In genomic region chr6:23245559-23245958, GRCh38 we compare ENCODE assay signal across 20 cellular contexts.
"Had no signal": no experiment of that assay in that cellular context is flagged by ENCODE, and none has a peak within 500 bp of the region (broad histone marks: within the 10 kb centered on the region; RNA-seq: fewer than 3 reads in every experiment).

No MANE protein-coding gene starts in this region.

- H3K4me3 Mint-ChIP-seq: activated naive CD8-positive, alpha-beta T cell; activated T-cell treated with anti-CD3 and anti-CD28 coated beads, Interleukin-2, amount 50 U/mL, for 24 hours; nephron progenitor cell; stimulated activated naive CD8-positive, alpha-beta T cell treated with anti-CD3 and anti-CD28 coated beads, Interleukin-15, Interleukin-2, amounts not matched to agents 100 ng/mL and 50 ng/mL, for 24 hours; T-helper 2 cell treated with Interferon-gamma antibody and Interleukin-4, amounts not matched to agents 5 μg/mL and 100 μg/mL, for 36 hours had no signal

- H3K9me3 ChIP-seq: thoracic aorta had no signal

- H3K27ac Mint-ChIP-seq: activated naive CD8-positive, alpha-beta T cell; activated T-cell treated with anti-CD3 and anti-CD28 coated beads, Interleukin-2, amount 50 U/mL, for 24 hours; nephron progenitor cell; stimulated activated naive CD8-positive, alpha-beta T cell treated with anti-CD3 and anti-CD28 coated beads, Interleukin-15, Interleukin-2, amounts not matched to agents 100 ng/mL and 50 ng/mL, for 24 hours; T-helper 2 cell treated with Interferon-gamma antibody and Interleukin-4, amounts not matched to agents 5 μg/mL and 100 μg/mL, for 36 hours had no signal

- H3K27me3 ChIP-seq: foreskin keratinocyte, sigmoid colon had no signal

- H3K4me1 ChIP-seq: foreskin keratinocyte, sigmoid colon had no signal

- H3K27me3 Mint-ChIP-seq: activated T-cell treated with anti-CD3 and anti-CD28 coated beads, Interleukin-2, amount 50 U/mL, for 24 hours; stimulated activated naive CD8-positive, alpha-beta T cell treated with anti-CD3 and anti-CD28 coated beads, Interleukin-15, Interleukin-2, amounts not matched to agents 100 ng/mL and 50 ng/mL, for 24 hours had no signal

- ATAC-seq: activated CD4-positive, CD25-positive, alpha-beta regulatory T cell treated with anti-CD3 and anti-CD28 coated beads, Interleukin-2, amount 50 U/mL, for 24 hours; foreskin keratinocyte; left lobe of liver had no signal

- DNase-seq: activated effector memory CD4-positive, alpha-beta T cell treated with Interleukin-2 at 50 U/mL for 16 hours; activated T-cell treated with anti-CD3 and anti-CD28 coated beads, Interleukin-2, amount 50 U/mL, for 24 hours; aorta; effector CD4-positive, alpha-beta T cell; foreskin keratinocyte; head of caudate nucleus; nephron progenitor cell; sigmoid colon; stimulated activated CD4-positive, alpha-beta T cell treated with anti-CD3 and anti-CD28 coated beads, Interleukin-4, amount 100 ng/mL, for 1 hour; stimulated activated CD8-positive, alpha-beta memory T cell treated with anti-CD3 and anti-CD28 coated beads, Interleukin-4, amount 100 ng/mL, for 48 hours; SW 1271 had no signal

- H3K4me3 ChIP-seq: coronary artery, sigmoid colon, thoracic aorta had no signal

- H3K9me3 Mint-ChIP-seq: nephron progenitor cell had no signal

- H3K27ac ChIP-seq: coronary artery, foreskin keratinocyte, sigmoid colon, thoracic aorta had no signal

- FAIRE-seq: endothelial cell of umbilical vein, islet of Langerhans had no signal

- H3K4me1 Mint-ChIP-seq: nephron progenitor cell had no signal

- H3K36me3 Mint-ChIP-seq: activated naive CD8-positive, alpha-beta T cell had no signal

- H3K36me3 ChIP-seq: sigmoid colon, thoracic aorta had no signal
